19 cellular contexts compared by ENCODE assay signal in the genomic region with DNA sequence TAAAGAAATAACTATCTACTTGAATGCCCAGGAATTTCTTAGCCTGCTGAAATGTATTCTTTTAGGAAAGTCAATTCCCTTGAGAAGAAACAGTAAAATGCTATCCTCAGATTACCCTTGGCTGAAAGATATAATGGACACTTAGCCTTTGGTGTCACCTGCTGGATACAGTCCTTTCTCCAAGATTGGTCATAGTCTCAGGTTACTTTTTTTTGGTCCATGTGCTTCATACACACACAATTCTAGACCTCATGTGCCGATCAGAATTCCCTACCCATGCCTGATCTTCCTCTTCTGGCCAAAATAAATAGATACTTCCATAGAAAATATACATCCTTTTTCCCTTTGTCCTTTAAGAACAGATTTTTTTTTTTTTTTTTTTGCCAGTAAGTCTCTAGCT.
"Had no signal": no experiment of that assay in that cellular context is flagged by ENCODE, and none has a peak within 500 bp of the region (broad histone marks: within the 10 kb centered on the region; RNA-seq: fewer than 3 reads in every experiment).

No MANE protein-coding gene starts in this region.

- H3K36me3 ChIP-seq: prostate gland, right atrium auricular region, sigmoid colon, stomach, thyroid gland, vagina had no signal

- H3K4me3 ChIP-seq: dorsolateral prefrontal cortex, lung, prostate gland, right atrium auricular region, sigmoid colon, stomach, thyroid gland, vagina had no signal

- H3K27me3 ChIP-seq: dorsolateral prefrontal cortex, right atrium auricular region, sigmoid colon, stomach, thyroid gland, vagina had no signal

- H3K27ac ChIP-seq: prostate gland, right atrium auricular region, stomach, thyroid gland, vagina had no signal

- H3K4me1 ChIP-seq: prostate gland, right atrium auricular region, stomach, thyroid gland, vagina had no signal

- ATAC-seq: left lobe of liver; naive thymus-derived CD8-positive, alpha-beta T cell; stimulated activated effector memory CD8-positive, alpha-beta T cell treated with anti-CD3 and anti-CD28 coated beads, Interleukin-12 subunit alpha, Interleukin-12 subunit beta, amount 100 ng/mL, for 72 hours had no signal

- DNase-seq: dorsolateral prefrontal cortex; effector CD4-positive, alpha-beta T cell; head of caudate nucleus; midbrain; naive thymus-derived CD8-positive, alpha-beta T cell; nephron progenitor cell; nucleus accumbens; sigmoid colon; stimulated activated CD4-positive, alpha-beta T cell treated with anti-CD3 and anti-CD28 coated beads, Interleukin-2, amount 100 ng/mL, for 24 hours; stimulated activated CD4-positive, alpha-beta T cell treated with anti-CD3 and anti-CD28 coated beads, Interleukin-4, amount 100 ng/mL, for 24 hours; stimulated activated naive CD4-positive, alpha-beta T cell treated with Interleukin-2 at 50 U/mL for 16 hours; stomach; thyroid gland had no signal

- H3K9me3 ChIP-seq: prostate gland, right atrium auricular region, sigmoid colon, thyroid gland, vagina had no signal
